In the genomic region with DNA sequence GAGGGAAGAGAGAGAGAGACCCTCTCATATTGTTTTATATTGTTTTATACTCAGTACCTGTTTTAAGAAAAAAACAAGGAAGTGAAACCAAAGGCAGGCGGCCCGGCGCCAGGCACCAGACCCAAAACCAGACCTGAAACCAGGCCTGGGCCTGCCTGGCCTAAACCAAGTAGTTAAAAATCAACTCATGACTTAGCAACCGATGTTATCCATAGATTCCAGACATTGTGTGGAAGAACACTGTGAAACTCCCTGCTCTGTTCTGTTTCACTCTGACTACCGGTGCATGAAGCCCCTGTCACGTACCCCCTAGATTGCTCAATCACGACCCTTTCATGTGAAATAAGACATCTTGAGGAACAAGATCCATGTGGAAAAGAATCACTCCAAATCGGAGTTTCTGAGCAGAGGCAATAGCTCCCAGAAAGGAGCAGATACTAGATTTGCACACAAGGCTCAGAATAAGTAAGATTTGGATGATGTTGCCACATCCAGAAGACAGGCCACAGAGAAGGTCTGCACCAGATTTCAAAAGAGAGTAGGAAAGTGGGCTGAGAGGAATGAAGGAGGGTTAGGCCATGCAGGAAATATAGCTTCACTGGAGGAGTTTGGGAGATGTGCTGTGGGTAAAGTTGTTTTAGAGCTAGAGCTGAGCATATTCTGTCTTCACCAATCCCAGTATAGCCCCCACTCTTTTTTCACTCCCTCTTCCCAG, we compare ENCODE assay signal across 15 cellular contexts. TPM values are rescaled to one million over a fixed set of nuclear protein-coding genes. Genes with fewer than 3 reads are reported as not detected.
A peak's percentile ranks its signal among the peaks of the same experiment; 100 is the strongest.
DNase-seq lines count a peak whose midpoint lies in the region; ATAC-seq and TF ChIP-seq lines count a peak whose summit lies in the region.
"Had no signal": no experiment of that assay in that cellular context is flagged by ENCODE, and none has a peak within 500 bp of the region (broad histone marks: within the 10 kb centered on the region; RNA-seq: fewer than 3 reads in every experiment).

No MANE protein-coding gene starts in this region.

- H3K9me3 ChIP-seq in thyroid gland = no peaks in the 10 kb centered on the region
- H3K9me3 ChIP-seq: adrenal gland had no signal

- H3K27ac Mint-ChIP-seq in IgD-negative memory B cell = peak overlapping the region; percentile 52 to 95 (median 94)
- H3K27ac Mint-ChIP-seq in memory B cell = peak overlapping the region; percentile 93
- H3K27ac Mint-ChIP-seq in activated T-cell treated with anti-CD3 and anti-CD28 coated beads, Interleukin-2, amount 50 U/mL, for 72 hours = no peak overlapping the region
- H3K27ac Mint-ChIP-seq: naive thymus-derived CD4-positive, alpha-beta T cell had no signal

- peak overlapping the region in 3 of 4 donors; percentile 1 to 50 (median 31) for H3K4me3 Mint-ChIP-seq in IgD-negative memory B cell
- no peak overlapping the region for H3K4me3 Mint-ChIP-seq in memory B cell
- no peak overlapping the region for H3K4me3 Mint-ChIP-seq in activated T-cell treated with anti-CD3 and anti-CD28 coated beads, Interleukin-2, amount 50 U/mL, for 72 hours
- H3K4me3 Mint-ChIP-seq: naive thymus-derived CD4-positive, alpha-beta T cell had no signal

- DNase-seq in memory B cell (ENCODE audit: low spot score in 2 of 2) (peak; percentile 42 to 61), NCI-H2081 (lab: John Stamatoyannopoulos, UW) (no peak), D341Med (ENCODE audit: low spot score) (no peak), thyroid gland (no peak)
- no peak for DNase-seq in activated T-cell treated with anti-CD3 and anti-CD28 coated beads, Interleukin-2, amount 50 U/mL, for 72 hours
- DNase-seq: adrenal gland; AML-193; foreskin melanocyte; GDM1; kidney; naive thymus-derived CD4-positive, alpha-beta T cell; NCI-H2107 had no signal

- H3K4me3 ChIP-seq in thyroid gland (replicated peaks in 1 of 3) = no peak overlapping the region
- H3K4me3 ChIP-seq: adrenal gland had no signal

- H3K4me1 ChIP-seq in thyroid gland = peaks cover 0 to 3% of the 10 kb centered on the region in 2 donors
- H3K4me1 ChIP-seq: adrenal gland had no signal

- no peak overlapping the region for H3K27ac ChIP-seq in thyroid gland
- H3K27ac ChIP-seq: adrenal gland had no signal

- no peak for TF ChIP-seq POLR2A in thyroid gland (IDR thresholded peaks at IDR 0.05)

- intact Hi-C loops in thyroid gland (cut with DNase I) = loop anchor here (5.0 kb wide), 1 partner anchor 106 kb away; no protein-coding TSS in a partner anchor

- no peaks in the 10 kb centered on the region for H3K36me3 Mint-ChIP-seq in IgD-negative memory B cell
- H3K36me3 Mint-ChIP-seq in memory B cell = no peaks in the 10 kb centered on the region
- no peaks in the 10 kb centered on the region for H3K36me3 Mint-ChIP-seq in activated T-cell treated with anti-CD3 and anti-CD28 coated beads, Interleukin-2, amount 50 U/mL, for 72 hours (ENCODE audit: insufficient read depth in 2 of 2)
- H3K36me3 Mint-ChIP-seq: naive thymus-derived CD4-positive, alpha-beta T cell had no signal

- H3K4me1 Mint-ChIP-seq in IgD-negative memory B cell (peaks cover 7 to 15% (median 11%) of the 10 kb centered on the region in 3 donors), memory B cell (peaks cover 11% of the 10 kb centered on the region)
- no peaks in the 10 kb centered on the region for H3K4me1 Mint-ChIP-seq in activated T-cell treated with anti-CD3 and anti-CD28 coated beads, Interleukin-2, amount 50 U/mL, for 72 hours (ENCODE audit: low read depth)
- H3K4me1 Mint-ChIP-seq: naive thymus-derived CD4-positive, alpha-beta T cell had no signal

- H3K27me3 ChIP-seq in thyroid gland = no peaks in the 10 kb centered on the region
- H3K27me3 ChIP-seq: adrenal gland had no signal

- no peaks in the 10 kb centered on the region for H3K36me3 ChIP-seq in thyroid gland
- H3K36me3 ChIP-seq: adrenal gland had no signal

- peak; percentile 64 for ATAC-seq in GM18498 (IDR thresholded peaks at IDR 0.05; ENCODE audit: unreplicated experiment)
- ATAC-seq in GM21529 (IDR thresholded peaks at IDR 0.05; ENCODE audit: unreplicated experiment) = peak; percentile 49
- ATAC-seq in memory B cell (ENCODE audit: low read depth) = peak; percentile 80
- ATAC-seq in activated T-cell treated with anti-CD3 and anti-CD28 coated beads, Interleukin-2, amount 50 U/mL, for 72 hours (replicated peaks in 1 of 2) = no peak
- ATAC-seq: naive thymus-derived CD4-positive, alpha-beta T cell had no signal

- no peaks in the 10 kb centered on the region for H3K27me3 Mint-ChIP-seq in IgD-negative memory B cell
- H3K27me3 Mint-ChIP-seq in memory B cell = no peaks in the 10 kb centered on the region
- H3K27me3 Mint-ChIP-seq in activated T-cell treated with anti-CD3 and anti-CD28 coated beads, Interleukin-2, amount 50 U/mL, for 72 hours (ENCODE audit: low read depth) = no peaks in the 10 kb centered on the region
- H3K27me3 Mint-ChIP-seq: naive thymus-derived CD4-positive, alpha-beta T cell had no signal

- peaks cover 0 to 4% (median 0%) of the 10 kb centered on the region in 3 donors for H3K9me3 Mint-ChIP-seq in IgD-negative memory B cell
- no peaks in the 10 kb centered on the region for H3K9me3 Mint-ChIP-seq in memory B cell
- H3K9me3 Mint-ChIP-seq in activated T-cell treated with anti-CD3 and anti-CD28 coated beads, Interleukin-2, amount 50 U/mL, for 72 hours = peaks cover 3 to 4% of the 10 kb centered on the region in 2 donors

- no peak for TF ChIP-seq CTCF in thyroid gland (IDR thresholded peaks at IDR 0.05)

- 76 to 77% methylated on average over 8 of the region's 8 CpGs for WGBS in thyroid gland, 2 donors

RNA-seq across cellular contexts. Expression of a gene that starts 8.7 kb away (rescaled TPM):
- 8.8 TPM for polyA plus RNA-seq in IgD-negative memory B cell
- 1 to 10 TPM; 9.8 to 9.9 TPM for total RNA-seq in activated T-cell treated with anti-CD3 and anti-CD28 coated beads, Interleukin-2, amount 50 U/mL, for 72 hours
- total RNA-seq in thyroid gland = 10 to 100 TPM; 27.5 to 43.1 (median 29.5) TPM

Comparison
In these comparisons a context has a peak if more than half of its experiments do, and no peak if none do; other contexts are left out.
1. ATAC-seq: peak in GM18498 (single experiment), GM21529 (single experiment) and memory B cell (single experiment); none in activated T-cell treated with anti-CD3 and anti-CD28 coated beads, Interleukin-2, amount 50 U/mL, for 72 hours (0 of 2).
2. H3K4me3 Mint-ChIP-seq: peak in IgD-negative memory B cell (3 of 4); none in memory B cell (single experiment) and activated T-cell treated with anti-CD3 and anti-CD28 coated beads, Interleukin-2, amount 50 U/mL, for 72 hours (0 of 2).
3. DNase-seq: peak in memory B cell (2 of 2); none in NCI-H2081 (0 of 2), activated T-cell treated with anti-CD3 and anti-CD28 coated beads, Interleukin-2, amount 50 U/mL, for 72 hours (0 of 2), D341Med (single experiment) and thyroid gland (0 of 2).